20 cellular contexts compared by ENCODE assay signal in the genomic region with DNA sequence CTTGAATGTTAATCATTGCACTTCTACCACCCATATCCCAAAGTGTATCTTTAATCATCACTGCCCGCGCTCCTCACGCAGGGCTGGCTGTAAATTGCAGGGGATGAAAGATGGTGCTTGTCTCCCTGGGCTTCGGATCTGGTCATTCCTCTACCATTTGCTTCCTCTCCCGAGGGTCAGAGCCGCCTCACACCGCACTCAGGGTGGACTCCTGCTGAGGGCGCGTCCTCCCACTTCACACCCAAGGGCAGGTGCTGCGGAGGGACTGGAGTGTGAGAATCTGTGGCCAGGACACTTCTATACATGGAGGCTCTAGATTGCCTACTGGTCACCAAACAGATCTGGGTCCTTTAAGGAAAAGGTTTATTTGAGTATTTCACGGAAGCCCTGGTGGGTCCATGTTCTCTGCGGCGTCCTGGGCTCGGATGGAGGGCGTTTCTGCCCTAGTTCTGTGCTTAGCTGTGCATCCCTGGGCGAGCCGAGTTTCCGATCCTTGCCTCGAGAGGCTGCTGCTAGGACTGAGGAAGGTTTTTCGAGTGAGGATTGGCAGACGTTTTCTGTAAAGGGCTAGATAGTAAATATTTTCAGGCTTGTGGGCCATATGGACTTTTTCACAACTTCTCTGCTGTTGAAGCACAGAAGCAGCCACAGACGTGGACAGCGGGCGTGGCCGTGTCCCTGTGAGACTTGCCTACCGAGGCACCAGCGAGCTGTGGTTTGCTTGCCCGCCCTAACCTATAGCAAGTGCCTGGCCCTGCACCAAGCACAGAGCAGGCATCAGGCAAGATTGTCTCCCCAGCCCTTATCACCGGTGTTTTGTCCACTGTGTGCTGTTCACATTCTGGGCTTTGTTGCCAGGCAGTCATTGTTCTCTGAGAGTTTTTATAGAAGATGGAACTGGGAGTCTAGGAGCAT.
DNase-seq lines count a peak whose midpoint lies in the region; ATAC-seq and TF ChIP-seq lines count a peak whose summit lies in the region.
"Had no signal": no experiment of that assay in that cellular context is flagged by ENCODE, and none has a peak within 500 bp of the region (broad histone marks: within the 10 kb centered on the region; RNA-seq: fewer than 3 reads in every experiment).

No MANE protein-coding gene starts in this region.

- no peaks in the 10 kb centered on the region for H3K9me3 Mint-ChIP-seq in effector memory CD8-positive, alpha-beta T cell
- H3K9me3 Mint-ChIP-seq in stimulated activated naive B cell treated with anti-CD40 and anti-IgM and Interleukin-4, amounts not matched to agents 10 μg/mL and 1 μg/mL and 100 μg/mL, for 72 hours = no peaks in the 10 kb centered on the region
- H3K9me3 Mint-ChIP-seq: CD8-positive, alpha-beta memory T cell had no signal

- H3K36me3 ChIP-seq in left ventricle myocardium inferior = peaks cover 3% of the 10 kb centered on the region
- H3K36me3 ChIP-seq: HAP-1 had no signal

- no peaks in the 10 kb centered on the region for H3K4me1 ChIP-seq in left ventricle myocardium inferior
- H3K4me1 ChIP-seq: A549, HAP-1 had no signal

- no peaks in the 10 kb centered on the region for H3K9me3 ChIP-seq in left ventricle myocardium inferior (replicated peaks)
- H3K9me3 ChIP-seq: A549; BLaER1 treated with 17β-estradiol and CSF1 and Interleukin-3, amounts not matched to agents 10 nM and 100 nM; HAP-1 had no signal

- H3K36me3 Mint-ChIP-seq in effector memory CD8-positive, alpha-beta T cell (ENCODE audit: insufficient read depth) = peaks cover 7% of the 10 kb centered on the region
- peaks cover 30 to 54% of the 10 kb centered on the region in 2 donors for H3K36me3 Mint-ChIP-seq in stimulated activated naive B cell treated with anti-CD40 and anti-IgM and Interleukin-4, amounts not matched to agents 10 μg/mL and 1 μg/mL and 100 μg/mL, for 72 hours

- H3K27ac Mint-ChIP-seq in effector memory CD8-positive, alpha-beta T cell = peak overlapping the region; percentile 60 to 73
- peak overlapping the region; percentile 34 for H3K27ac Mint-ChIP-seq in stimulated activated naive B cell treated with anti-CD40 and anti-IgM and Interleukin-4, amounts not matched to agents 10 μg/mL and 1 μg/mL and 100 μg/mL, for 72 hours

- ATAC-seq in Right ventricle myocardium inferior (no peak), HG03457 (IDR thresholded peaks at IDR 0.05; ENCODE audit: unreplicated experiment) (no peak)
- no peak for ATAC-seq in effector memory CD8-positive, alpha-beta T cell (replicated peaks)
- ATAC-seq in stimulated activated naive B cell treated with anti-CD40 and anti-IgM and Interleukin-4, amounts not matched to agents 10 μg/mL and 1 μg/mL and 100 μg/mL, for 72 hours (replicated peaks) = no peak
- ATAC-seq: A549, PC-3 had no signal

- intact Hi-C loops in Right ventricle myocardium inferior (cut with DNase I) = no loop called here
- intact Hi-C loops in left ventricle myocardium inferior (cut with micrococcal nuclease) = no loop called here

- H3K27me3 ChIP-seq in left ventricle myocardium inferior (ENCODE audit: low read depth) = no peaks in the 10 kb centered on the region
- H3K27me3 ChIP-seq: BLaER1 treated with 17β-estradiol and CSF1 and Interleukin-3, amounts not matched to agents 10 nM and 100 nM had no signal

- no peaks in the 10 kb centered on the region for H3K27me3 Mint-ChIP-seq in effector memory CD8-positive, alpha-beta T cell
- no peaks in the 10 kb centered on the region for H3K27me3 Mint-ChIP-seq in stimulated activated naive B cell treated with anti-CD40 and anti-IgM and Interleukin-4, amounts not matched to agents 10 μg/mL and 1 μg/mL and 100 μg/mL, for 72 hours
- H3K27me3 Mint-ChIP-seq: CD8-positive, alpha-beta memory T cell had no signal

- no peak overlapping the region for H3K27ac ChIP-seq in left ventricle myocardium inferior (replicated peaks)
- H3K27ac ChIP-seq: A549; BLaER1 treated with 17β-estradiol and CSF1 and Interleukin-3, amounts not matched to agents 10 nM and 100 nM had no signal

- H3K4me3 ChIP-seq in left ventricle myocardium inferior = no peak overlapping the region
- H3K4me3 ChIP-seq: A549; BLaER1 treated with 17β-estradiol and CSF1 and Interleukin-3, amounts not matched to agents 10 nM and 100 nM; HAP-1 had no signal

- TF ChIP-seq CTCF in left ventricle myocardium inferior (IDR thresholded peaks at IDR 0.05; ENCODE audit: borderline replicate concordance) = no peak

- H3K4me1 Mint-ChIP-seq in effector memory CD8-positive, alpha-beta T cell (ENCODE audit: low read depth in 2 of 2) = peaks cover 57 to 64% of the 10 kb centered on the region in 2 donors
- H3K4me1 Mint-ChIP-seq in stimulated activated naive B cell treated with anti-CD40 and anti-IgM and Interleukin-4, amounts not matched to agents 10 μg/mL and 1 μg/mL and 100 μg/mL, for 72 hours = peaks cover 26 to 49% of the 10 kb centered on the region in 2 donors

- peak; percentile 53 for DNase-seq in Right ventricle myocardium inferior (ENCODE audit: missing footprints)
- no peak for DNase-seq in left ventricle myocardium inferior
- DNase-seq in effector memory CD8-positive, alpha-beta T cell = no peak
- DNase-seq in kidney tubule cell (ENCODE audit: low spot score) = peak; percentile 6
- DNase-seq in stimulated activated naive B cell treated with anti-CD40 and anti-IgM and Interleukin-4, amounts not matched to agents 10 μg/mL and 1 μg/mL and 100 μg/mL, for 72 hours = no peak
- DNase-seq in 8988T = no peak
- no peak for DNase-seq in SIG-M5 (lab: John Stamatoyannopoulos, UW)
- DNase-seq: CD8-positive, alpha-beta memory T cell; DMS79; KG1; NCI-H1092; NCI-H146; NCI-H2081; NCI-H510A; NCI-H774; PC-3 had no signal

- H3K4me3 Mint-ChIP-seq in effector memory CD8-positive, alpha-beta T cell = no peak overlapping the region
- no peak overlapping the region for H3K4me3 Mint-ChIP-seq in stimulated activated naive B cell treated with anti-CD40 and anti-IgM and Interleukin-4, amounts not matched to agents 10 μg/mL and 1 μg/mL and 100 μg/mL, for 72 hours
- H3K4me3 Mint-ChIP-seq: CD8-positive, alpha-beta memory T cell had no signal

Comparison
In these comparisons a context has a peak if more than half of its experiments do, and no peak if none do; other contexts are left out.
1. DNase-seq: peak in Right ventricle myocardium inferior (single experiment) and kidney tubule cell (single experiment); none in left ventricle myocardium inferior (single experiment), effector memory CD8-positive, alpha-beta T cell (0 of 3), stimulated activated naive B cell treated with anti-CD40 and anti-IgM and Interleukin-4, amounts not matched to agents 10 μg/mL and 1 μg/mL and 100 μg/mL, for 72 hours (single experiment), 8988T (single experiment) and SIG-M5 (single experiment).